20 cellular contexts compared by ENCODE assay signal in the genomic region with DNA sequence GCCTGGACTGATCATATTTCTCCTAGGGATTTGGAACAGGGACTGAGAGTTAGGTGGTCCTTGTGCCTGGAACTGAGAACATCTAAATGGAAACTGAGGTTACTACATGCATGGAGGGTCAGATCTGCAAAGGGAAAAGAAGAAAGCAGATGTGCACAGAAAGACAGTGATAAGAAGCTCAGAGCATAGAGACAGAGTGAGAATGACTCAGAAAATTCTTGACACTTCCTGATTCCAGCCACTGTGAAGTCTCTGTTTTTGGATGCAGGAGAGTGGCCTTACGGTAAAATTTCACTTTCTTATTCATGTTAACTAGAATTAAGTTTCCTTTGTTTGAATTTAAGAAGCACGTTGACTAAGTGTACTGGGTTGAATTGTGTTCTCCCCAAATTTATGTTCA.
DNase-seq lines count a peak whose midpoint lies in the region; FAIRE-seq and TF ChIP-seq lines count a peak whose summit lies in the region.
"Had no signal": no experiment of that assay in that cellular context is flagged by ENCODE, and none has a peak within 500 bp of the region (broad histone marks: within the 10 kb centered on the region; RNA-seq: fewer than 3 reads in every experiment).

No MANE protein-coding gene starts in this region.

- TF ChIP-seq CTCF in MCF 10A (IDR thresholded peaks at IDR 0.05; ENCODE audit: unreplicated experiment): no peak
- TF ChIP-seq CTCF in breast epithelium (IDR thresholded peaks at IDR 0.05): no peak
- no peak for TF ChIP-seq CTCF in bronchial epithelial cell (IDR thresholded peaks at IDR 0.05; ENCODE audit: insufficient read depth, low read length, severe bottlenecking)

- DNase-seq in MCF 10A (ENCODE audit: unreplicated experiment) (peak; percentile 9), breast epithelium (ENCODE audit: low spot score in 2 of 2) (no peak), bronchial epithelial cell (ENCODE audit: low read depth) (peak; percentile 3), iris pigment epithelial cell (ENCODE audit: low read depth) (peak; percentile 1), GM19239 (ENCODE audit: insufficient read length, low spot score) (no peak), NCI-H2196 treated with DMSO at 0.1 percent for 48 hours (lab: John Stamatoyannopoulos, UW; ENCODE audit: unreplicated experiment) (no peak), NCI-H2227 (lab: John Stamatoyannopoulos, UW; ENCODE audit: unreplicated experiment) (no peak), SKM-1 (lab: John Stamatoyannopoulos, UW; ENCODE audit: unreplicated experiment) (no peak)
- DNase-seq: 8988T, DMS79 treated with DMSO at 0.1 percent for 48 hours, GF-D8, GM23248, NCI-H1417 treated with DMSO at 0.1 percent for 48 hours, NCI-H2029, NCI-H446 treated with DMSO at 0.1 percent for 48 hours, NCI-H69, SHP77 had no signal

- no peaks in the 10 kb centered on the region for H3K27me3 Mint-ChIP-seq in MCF 10A (ENCODE audit: insufficient read depth, unreplicated experiment)

- no peaks in the 10 kb centered on the region for H3K36me3 ChIP-seq in breast epithelium
- no peaks in the 10 kb centered on the region for H3K36me3 ChIP-seq in bronchial epithelial cell (ENCODE audit: control insufficient read depth, insufficient read depth, low read length)

- TF ChIP-seq POLR2A in breast epithelium (IDR thresholded peaks at IDR 0.05): no peak

- H3K27me3 ChIP-seq in breast epithelium (no peaks in the 10 kb centered on the region), bronchial epithelial cell (ENCODE audit: control insufficient read depth, insufficient read depth, low read length) (no peaks in the 10 kb centered on the region)

- no peak overlapping the region for H3K27ac Mint-ChIP-seq in MCF 10A (ENCODE audit: low read depth, unreplicated experiment)
- H3K27ac Mint-ChIP-seq: CD14-positive monocyte had no signal

- H3K4me3 ChIP-seq in breast epithelium (no peak overlapping the region), bronchial epithelial cell (ENCODE audit: low read depth, low read length) (no peak overlapping the region)
- H3K4me3 ChIP-seq: GM23248, SK-N-MC had no signal

- H3K9me3 ChIP-seq in breast epithelium: no peaks in the 10 kb centered on the region

- no peaks in the 10 kb centered on the region for H3K4me1 Mint-ChIP-seq in MCF 10A (ENCODE audit: insufficient read depth, unreplicated experiment)
- H3K4me1 Mint-ChIP-seq: CD14-positive monocyte had no signal

- H3K27ac ChIP-seq in breast epithelium: no peak overlapping the region
- H3K27ac ChIP-seq: GM23248, KMS-11, SK-N-MC had no signal

- no peaks in the 10 kb centered on the region for H3K9me3 Mint-ChIP-seq in MCF 10A (ENCODE audit: unreplicated experiment)

- no TSS peak for BruUV-seq in MCF 10A (replicated peaks; lab: Mats Ljungman, UMichigan)

- no peak overlapping the region for H3K4me3 Mint-ChIP-seq in MCF 10A (ENCODE audit: unreplicated experiment)
- H3K4me3 Mint-ChIP-seq: CD14-positive monocyte had no signal

- CTCF ChIA-PET in MCF 10A (lab: Yijun Ruan, JAX): interaction anchor here (1.0 kb wide), 1 partner anchor 12 kb away, joined by 3 read pairs; no protein-coding TSS in a partner anchor

- POLR2A ChIA-PET in MCF 10A (lab: Yijun Ruan, JAX): no interaction called here

- H3K4me1 ChIP-seq in breast epithelium: no peaks in the 10 kb centered on the region

- intact Hi-C loops in MCF 10A (cut with micrococcal nuclease): no loop called here
- intact Hi-C loops in breast epithelium (cut with DNase I; ENCODE audit: low total_unique reads): no loop called here

- H3K36me3 Mint-ChIP-seq in MCF 10A (ENCODE audit: insufficient read depth, unreplicated experiment): no peaks in the 10 kb centered on the region
- H3K36me3 Mint-ChIP-seq: CD14-positive monocyte had no signal

- no peak for FAIRE-seq in bronchial epithelial cell (lab: Jason Lieb, UNC)
- FAIRE-seq in GM19239 (lab: Jason Lieb, UNC): no peak

Comparison
In these comparisons a context has a peak if more than half of its experiments do, and no peak if none do; other contexts are left out.
1. DNase-seq: peak in MCF 10A (single experiment), bronchial epithelial cell (single experiment) and iris pigment epithelial cell (single experiment); none in breast epithelium (0 of 2), GM19239 (single experiment), NCI-H2196 treated with DMSO at 0.1 percent for 48 hours (single experiment), NCI-H2227 (single experiment) and SKM-1 (single experiment).